8 cellular contexts compared by ENCODE assay signal in the genomic region with DNA sequence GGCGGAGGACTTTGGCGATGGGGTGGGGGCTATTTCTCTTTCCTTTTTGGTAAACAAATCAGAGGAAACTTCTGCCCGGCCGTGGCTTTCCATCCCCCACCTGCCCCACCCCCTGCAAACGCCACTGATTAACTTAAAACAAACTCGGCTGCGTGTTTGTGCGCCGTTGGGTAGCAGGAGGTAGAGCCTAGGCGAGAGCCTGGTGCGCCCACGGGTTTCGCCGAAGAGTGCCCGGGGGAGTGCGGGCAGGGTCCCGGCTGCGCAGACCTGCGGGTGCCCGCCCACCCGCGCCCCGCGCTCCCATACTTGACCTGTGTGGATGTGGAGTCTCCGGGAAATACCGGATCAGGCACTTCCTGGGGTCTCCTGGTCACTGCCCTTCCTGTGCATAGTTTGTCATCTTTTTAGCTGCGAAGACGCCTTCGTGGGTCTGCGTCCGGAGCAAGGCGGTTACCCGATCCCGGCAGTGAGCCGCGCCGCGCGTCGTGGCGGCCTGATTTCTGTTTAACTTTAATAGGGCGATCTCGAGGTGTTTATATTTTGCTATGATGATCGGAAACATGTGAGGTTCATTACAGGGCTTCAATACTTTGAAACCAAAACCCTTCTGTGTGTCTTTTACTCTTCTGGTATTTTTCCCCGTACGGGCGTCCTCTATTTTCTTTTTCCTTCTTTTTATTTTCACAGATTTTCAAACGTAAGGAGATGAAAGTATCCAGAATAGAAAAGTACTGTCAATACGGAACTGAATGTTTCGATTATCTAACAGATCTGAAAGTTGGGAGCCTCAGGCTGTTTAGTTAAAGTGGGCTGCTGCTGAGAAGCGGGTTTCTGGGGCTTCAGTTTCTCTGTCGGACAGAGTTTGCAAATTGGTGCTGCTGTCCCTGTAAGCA. TPM values are rescaled to one million over a fixed set of nuclear protein-coding genes. Genes with fewer than 3 reads are reported as not detected.
DNase-seq lines count a peak whose midpoint lies in the region; ATAC-seq and TF ChIP-seq lines count a peak whose summit lies in the region.

No MANE protein-coding gene starts in this region.

- CTCF ChIA-PET in Panc1 (lab: Charles Lee), result interaction anchor here (0.7 kb wide), 1 partner anchor 1405 kb away, joined by 3 read pairs; no protein-coding TSS in a partner anchor

- H3K4me1 Mint-ChIP-seq in CD14-positive monocyte (peaks cover 45% of the 10 kb centered on the region), endothelial cell (ENCODE audit: unreplicated experiment) (peaks cover 34% of the 10 kb centered on the region)

- H3K36me3 Mint-ChIP-seq in CD14-positive monocyte, result peaks cover 4 to 9% of the 10 kb centered on the region in 2 donors
- no peaks in the 10 kb centered on the region for H3K36me3 Mint-ChIP-seq in endothelial cell (ENCODE audit: low read depth, unreplicated experiment)

- TF ChIP-seq CTCF in CD14-positive monocyte (IDR thresholded peaks at IDR 0.05), result no peak
- TF ChIP-seq CTCF in Panc1 (IDR thresholded peaks at IDR 0.05), result no peak
- no peak for TF ChIP-seq CTCF in endothelial cell (IDR thresholded peaks at IDR 0.05; ENCODE audit: unreplicated experiment)
- no peak for TF ChIP-seq CTCF in neural cell (IDR thresholded peaks at IDR 0.05; ENCODE audit: poor library complexity, severe bottlenecking)

- in situ Hi-C loops in Panc1 (cut with HindIII; ENCODE audit: low pct_unique_long_range_greater_than_20kb, low sequenced_read_pairs), result no loop called here

- peaks cover 28 to 68% (median 65%) of the 10 kb centered on the region in 3 donors for H3K27me3 Mint-ChIP-seq in CD14-positive monocyte (ENCODE audit: low read depth in 3 of 3)
- peaks cover 11% of the 10 kb centered on the region for H3K27me3 Mint-ChIP-seq in endothelial cell (ENCODE audit: unreplicated experiment)

- POLR2A ChIA-PET in Panc1 (lab: Charles Lee), result no interaction called here

- no peak overlapping the region for H3K9ac ChIP-seq in neural cell (ENCODE audit: low read length)

- peak overlapping the region in 1 of 7 donors; percentile 5 for H3K27ac Mint-ChIP-seq in CD14-positive monocyte
- peak overlapping the region; percentile 76 for H3K27ac Mint-ChIP-seq in endothelial cell (ENCODE audit: unreplicated experiment)

- no peaks in the 10 kb centered on the region for H3K9me3 ChIP-seq in Panc1 (ENCODE audit: control insufficient read depth, insufficient read depth, low read depth, low read length)
- H3K9me3 ChIP-seq in neural cell (ENCODE audit: low read length), result no peaks in the 10 kb centered on the region

- H3K27me3 ChIP-seq in Panc1 (ENCODE audit: control insufficient read depth, insufficient read depth, low read length) (peaks cover 5% of the 10 kb centered on the region), neural cell (ENCODE audit: insufficient read depth, low read depth, low read length) (peaks cover 88% of the 10 kb centered on the region)

- peak overlapping the region; percentile 85 for H3K27ac ChIP-seq in Panc1 (ENCODE audit: low read length)
- no peak overlapping the region for H3K27ac ChIP-seq in neural cell (ENCODE audit: low read length)

- H3K4me3 Mint-ChIP-seq in CD14-positive monocyte, result peak overlapping the region; percentile 82 to 95
- peak overlapping the region; percentile 90 for H3K4me3 Mint-ChIP-seq in endothelial cell (ENCODE audit: unreplicated experiment)

- no peak for TF ChIP-seq EP300 in neural cell (conservative IDR thresholded peaks at IDR 0.05; ENCODE audit: poor library complexity, severe bottlenecking)

- no peaks in the 10 kb centered on the region for H3K79me2 ChIP-seq in neural cell (replicated peaks; ENCODE audit: insufficient read depth, low read length)

- H3K9me2 ChIP-seq in neural cell (ENCODE audit: insufficient read depth, low read length), result no peaks in the 10 kb centered on the region

- no peak for TF ChIP-seq RAD21 in neural cell (conservative IDR thresholded peaks at IDR 0.05)

- H3K4me3 ChIP-seq in Panc1 (ENCODE audit: low read depth in 2 of 2, low read length in 2 of 2) (peak overlapping the region; percentile 59 to 68), neural cell (ENCODE audit: low read length) (peak overlapping the region; percentile 37)

- intact Hi-C loops in CD14-positive monocyte (cut with micrococcal nuclease), result no loop called here
- intact Hi-C loops in Panc1 (cut with micrococcal nuclease; ENCODE audit: unreplicated experiment), result loop anchor here (10.0 kb wide), 2 partner anchors 262 to 358 kb away; no protein-coding TSS in a partner anchor

- H2AFZ ChIP-seq in neural cell (ENCODE audit: low read depth, low read length), result no peak overlapping the region

- H3K4me1 ChIP-seq in Panc1 (ENCODE audit: control insufficient read depth, insufficient read depth, low read length), result 0 out of 2 replicates have a peak, but pooled peaks cover 5% of the 10 kb centered on the region

- no peaks in the 10 kb centered on the region for H4K20me1 ChIP-seq in neural cell (ENCODE audit: insufficient read depth)

- no peaks in the 10 kb centered on the region for H3F3A ChIP-seq in neural cell (ENCODE audit: insufficient read depth, low read length, poor library complexity, severe bottlenecking)

- BruUV-seq in Panc1 (replicated peaks; lab: Mats Ljungman, UMichigan), result no TSS peak

- no peak for DNase-seq in CD14-positive monocyte (ENCODE audit: low spot score)
- no peak for DNase-seq in Panc1 (ENCODE audit: low read depth, low spot score)
- DNase-seq in endothelial cell (ENCODE audit: low spot score), result peak; percentile 49
- DNase-seq in NCI-H526 treated with DMSO at 0.1 percent for 48 hours (lab: John Stamatoyannopoulos, UW), result no peak
- no peak for DNase-seq in OCI-M1 (lab: John Stamatoyannopoulos, UW)
- DNase-seq in COLO829 (ENCODE audit: low spot score), result no peak

- no peaks in the 10 kb centered on the region; the same call in none of the 2 replicates for H3K36me3 ChIP-seq in Panc1 (ENCODE audit: control insufficient read depth, insufficient read depth, low read length)
- no peaks in the 10 kb centered on the region for H3K36me3 ChIP-seq in neural cell (ENCODE audit: insufficient read depth, low read length)

- ATAC-seq in Panc1, result 0 out of 2 replicates have a peak, but pooled peaks have one; percentile 10
- no peak for ATAC-seq in GM19324 (IDR thresholded peaks at IDR 0.05; ENCODE audit: low FRiP score, unreplicated experiment)

- H3K9me3 Mint-ChIP-seq in CD14-positive monocyte (peaks cover 0 to 38% (median 23%) of the 10 kb centered on the region in 7 donors), endothelial cell (ENCODE audit: unreplicated experiment) (no peaks in the 10 kb centered on the region)

- H3K4me2 ChIP-seq in neural cell (ENCODE audit: low read length), result no peak overlapping the region

TF ChIP-seq in neural cell, 6 proteins besides CTCF, POLR2A, EP300 and RAD21:
- TF ChIP-seq EZH2 (IDR thresholded peaks at IDR 0.05; ENCODE audit: borderline replicate concordance, insufficient read depth, low read length, poor library complexity, severe bottlenecking) (peak; percentile 95), TAF1 (IDR thresholded peaks at IDR 0.05; ENCODE audit: low read depth) (no peak), MXI1 (conservative IDR thresholded peaks at IDR 0.05; ENCODE audit: poor library complexity, severe bottlenecking) (no peak)
- TF ChIP-seq, protein P1, sequence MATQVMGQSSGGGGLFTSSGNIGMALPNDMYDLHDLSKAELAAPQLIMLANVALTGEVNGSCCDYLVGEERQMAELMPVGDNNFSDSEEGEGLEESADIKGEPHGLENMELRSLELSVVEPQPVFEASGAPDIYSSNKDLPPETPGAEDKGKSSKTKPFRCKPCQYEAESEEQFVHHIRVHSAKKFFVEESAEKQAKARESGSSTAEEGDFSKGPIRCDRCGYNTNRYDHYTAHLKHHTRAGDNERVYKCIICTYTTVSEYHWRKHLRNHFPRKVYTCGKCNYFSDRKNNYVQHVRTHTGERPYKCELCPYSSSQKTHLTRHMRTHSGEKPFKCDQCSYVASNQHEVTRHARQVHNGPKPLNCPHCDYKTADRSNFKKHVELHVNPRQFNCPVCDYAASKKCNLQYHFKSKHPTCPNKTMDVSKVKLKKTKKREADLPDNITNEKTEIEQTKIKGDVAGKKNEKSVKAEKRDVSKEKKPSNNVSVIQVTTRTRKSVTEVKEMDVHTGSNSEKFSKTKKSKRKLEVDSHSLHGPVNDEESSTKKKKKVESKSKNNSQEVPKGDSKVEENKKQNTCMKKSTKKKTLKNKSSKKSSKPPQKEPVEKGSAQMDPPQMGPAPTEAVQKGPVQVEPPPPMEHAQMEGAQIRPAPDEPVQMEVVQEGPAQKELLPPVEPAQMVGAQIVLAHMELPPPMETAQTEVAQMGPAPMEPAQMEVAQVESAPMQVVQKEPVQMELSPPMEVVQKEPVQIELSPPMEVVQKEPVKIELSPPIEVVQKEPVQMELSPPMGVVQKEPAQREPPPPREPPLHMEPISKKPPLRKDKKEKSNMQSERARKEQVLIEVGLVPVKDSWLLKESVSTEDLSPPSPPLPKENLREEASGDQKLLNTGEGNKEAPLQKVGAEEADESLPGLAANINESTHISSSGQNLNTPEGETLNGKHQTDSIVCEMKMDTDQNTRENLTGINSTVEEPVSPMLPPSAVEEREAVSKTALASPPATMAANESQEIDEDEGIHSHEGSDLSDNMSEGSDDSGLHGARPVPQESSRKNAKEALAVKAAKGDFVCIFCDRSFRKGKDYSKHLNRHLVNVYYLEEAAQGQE (IDR thresholded peaks at IDR 0.05; ENCODE audit: borderline replicate concordance), result no peak

RNA-seq across cellular contexts. Expression of a gene that starts 15.2 kb away (rescaled TPM):
- under 1 TPM in 1 of 2 donors, not detected in 1; 0.31 TPM for polyA plus RNA-seq in CD14-positive monocyte
- 4.3 TPM for total RNA-seq in Panc1 (2021; ENCODE audit: unreplicated experiment)
- 3.4 TPM for polyA plus RNA-seq in Panc1 (2012; ENCODE audit: insufficient read length)
- total RNA-seq in endothelial cell (ENCODE audit: unreplicated experiment), result 7.0 TPM
- polyA plus RNA-seq in neural cell, result not detected in 2 replicates
- polyA minus RNA-seq in neural cell, result under 0.01 and 0.12 TPM in 2 replicates
